In genomic region chr19:48490980-48491792, GRCh38 we compare ENCODE assay signal across 8 cellular contexts. TPM values are rescaled to one million over a fixed set of nuclear protein-coding genes. Genes with fewer than 3 reads are reported as not detected.
A peak's percentile ranks its signal among the peaks of the same experiment; 100 is the strongest.
DNase-seq lines count a peak whose midpoint lies in the region; ATAC-seq and TF ChIP-seq lines count a peak whose summit lies in the region.

No MANE protein-coding gene starts in this region.

- H3K9ac ChIP-seq in iPS-15b (ENCODE audit: low read depth, low read length) = no peak overlapping the region

- no peak for TF ChIP-seq CTCF in tibial artery (IDR thresholded peaks at IDR 0.05)

- H3K9me3 ChIP-seq in iPS-15b (ENCODE audit: control insufficient read depth, insufficient read depth, low read length) = no peaks in the 10 kb centered on the region
- no peaks in the 10 kb centered on the region for H3K9me3 ChIP-seq in thymus (ENCODE audit: control insufficient read depth)
- no peaks in the 10 kb centered on the region for H3K9me3 ChIP-seq in tibial artery

- H3K4me3 ChIP-seq in iPS-15b (ENCODE audit: low read depth, low read length) (peak overlapping the region; percentile 60), thymus (ENCODE audit: low read length) (peak overlapping the region; percentile 25), tibial artery (no peak overlapping the region)

- H3K27ac ChIP-seq in thymus (ENCODE audit: low read depth) (no peak overlapping the region), tibial artery (no peak overlapping the region)

- H3K36me3 Mint-ChIP-seq in activated T-cell treated with anti-CD3 and anti-CD28 coated beads, Interleukin-2, amount 50 U/mL, for 72 hours (ENCODE audit: insufficient read depth in 2 of 2) = peaks cover 0 to 3% of the 10 kb centered on the region in 2 donors

- no peaks in the 10 kb centered on the region for H3K9me3 Mint-ChIP-seq in activated T-cell treated with anti-CD3 and anti-CD28 coated beads, Interleukin-2, amount 50 U/mL, for 72 hours

- peaks cover 2% of the 10 kb centered on the region for H3K36me3 ChIP-seq in iPS-15b (ENCODE audit: control insufficient read depth, insufficient read depth, low read length)
- no peaks in the 10 kb centered on the region for H3K36me3 ChIP-seq in thymus (ENCODE audit: control insufficient read depth, insufficient read depth)
- H3K36me3 ChIP-seq in tibial artery = no peaks in the 10 kb centered on the region

- H3K27me3 ChIP-seq in iPS-15b (ENCODE audit: control insufficient read depth, insufficient read depth, low read length) (no peaks in the 10 kb centered on the region), thymus (ENCODE audit: control insufficient read depth, insufficient read depth) (peaks cover 52% of the 10 kb centered on the region), tibial artery (peaks cover 0 to 28% of the 10 kb centered on the region in 2 donors)

- peaks cover 50% of the 10 kb centered on the region for H3K27me3 Mint-ChIP-seq in activated T-cell treated with anti-CD3 and anti-CD28 coated beads, Interleukin-2, amount 50 U/mL, for 72 hours (ENCODE audit: low read depth)

- peak overlapping the region; percentile 72 to 76 for H3K4me3 Mint-ChIP-seq in activated T-cell treated with anti-CD3 and anti-CD28 coated beads, Interleukin-2, amount 50 U/mL, for 72 hours

- WGBS in thymus = 6% methylated on average over 50 of the region's 50 CpGs

- H3K27ac Mint-ChIP-seq in activated T-cell treated with anti-CD3 and anti-CD28 coated beads, Interleukin-2, amount 50 U/mL, for 72 hours = no peak overlapping the region

- peaks cover 34% of the 10 kb centered on the region for H3K4me1 Mint-ChIP-seq in activated T-cell treated with anti-CD3 and anti-CD28 coated beads, Interleukin-2, amount 50 U/mL, for 72 hours (ENCODE audit: low read depth)

- H3K4me1 ChIP-seq in iPS-15b (ENCODE audit: control insufficient read depth, insufficient read depth, low read length) (peaks cover 6% of the 10 kb centered on the region), thymus (ENCODE audit: control insufficient read depth, insufficient read depth, low read length) (peaks cover 14% of the 10 kb centered on the region), tibial artery (peaks cover 0 to 64% (median 27%) of the 10 kb centered on the region in 4 donors)

- intact Hi-C loops in tibial artery (cut with DNase I; ENCODE audit: low total_unique reads) = loop anchor here (5.0 kb wide), 1 partner anchor 91 kb away; no protein-coding TSS in a partner anchor

- no peak for ATAC-seq in activated T-cell treated with anti-CD3 and anti-CD28 coated beads, Interleukin-2, amount 50 U/mL, for 72 hours (replicated peaks in 1 of 2)
- ATAC-seq in GM21390 (IDR thresholded peaks at IDR 0.05; ENCODE audit: unreplicated experiment) (no peak), GM18498 (IDR thresholded peaks at IDR 0.05; ENCODE audit: unreplicated experiment) (no peak)

- peak; percentile 92 for DNase-seq in GM19240 (ENCODE audit: insufficient read length, low spot score)
- DNase-seq in NCI-H510A treated with DMSO at 0.1 percent for 48 hours (lab: John Stamatoyannopoulos, UW) = peak; percentile 19
- peak; percentile 52 to 54 for DNase-seq in activated T-cell treated with anti-CD3 and anti-CD28 coated beads, Interleukin-2, amount 50 U/mL, for 72 hours
- no peak for DNase-seq in tibial artery

RNA-seq across cellular contexts. Expression of gene LMTK3, which starts 20.4 kb away (rescaled TPM):
- total RNA-seq in activated T-cell treated with anti-CD3 and anti-CD28 coated beads, Interleukin-2, amount 50 U/mL, for 72 hours = 1 to 10 TPM; 6.0 to 6.6 TPM
- 1.5 TPM for polyA plus RNA-seq in thymus

RNA-seq across cellular contexts. Expression of gene CYTH2, which starts 22.0 kb away (rescaled TPM):
- total RNA-seq in activated T-cell treated with anti-CD3 and anti-CD28 coated beads, Interleukin-2, amount 50 U/mL, for 72 hours = 10 to 100 TPM; 59.4 to 68.3 TPM
- 42.4 TPM for polyA plus RNA-seq in thymus

RNA-seq across cellular contexts. Expression of gene KCNJ14, which starts 35.8 kb away (rescaled TPM):
- 1 to 10 TPM; 3.2 to 5.0 TPM for total RNA-seq in activated T-cell treated with anti-CD3 and anti-CD28 coated beads, Interleukin-2, amount 50 U/mL, for 72 hours
- polyA plus RNA-seq in thymus = 0.78 TPM

RNA-seq across cellular contexts. Expression of gene GRWD1, which starts 45.4 kb away (rescaled TPM):
- 10 to 100 TPM; 27.0 to 38.2 TPM for total RNA-seq in activated T-cell treated with anti-CD3 and anti-CD28 coated beads, Interleukin-2, amount 50 U/mL, for 72 hours
- polyA plus RNA-seq in thymus = 8.4 TPM

Comparison
In these comparisons a context has a peak if more than half of its experiments do, and no peak if none do; other contexts are left out.
1. DNase-seq: peak in GM19240 (single experiment), NCI-H510A treated with DMSO at 0.1 percent for 48 hours (single experiment) and activated T-cell treated with anti-CD3 and anti-CD28 coated beads, Interleukin-2, amount 50 U/mL, for 72 hours (2 of 2); none in tibial artery (0 of 2).
2. H3K4me3 ChIP-seq: peak in iPS-15b (single experiment) and thymus (single experiment); none in tibial artery (0 of 2).